ENCODE assay signal across 12 cellular contexts in the genomic region with DNA sequence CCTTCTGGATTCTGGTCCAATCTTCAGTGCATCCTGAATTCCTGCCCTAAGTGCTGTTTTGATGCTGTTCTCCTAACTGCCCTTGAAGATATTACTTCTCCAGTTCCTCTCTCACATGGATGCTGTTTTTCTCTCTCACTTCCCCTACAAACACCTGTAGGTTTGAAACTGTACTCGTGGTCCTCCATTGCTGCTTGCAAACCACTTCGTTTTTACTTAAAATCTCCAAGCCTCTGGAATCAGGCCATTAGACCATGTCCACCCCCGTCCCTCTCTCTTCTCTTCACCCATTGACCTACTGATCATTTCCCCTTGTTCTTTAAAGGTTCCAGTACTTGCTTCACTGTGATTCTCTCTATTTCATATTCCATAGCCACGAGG.
DNase-seq lines count a peak whose midpoint lies in the region; ATAC-seq and TF ChIP-seq lines count a peak whose summit lies in the region.
"Had no signal": no experiment of that assay in that cellular context is flagged by ENCODE, and none has a peak within 500 bp of the region (broad histone marks: within the 10 kb centered on the region; RNA-seq: fewer than 3 reads in every experiment).

No MANE protein-coding gene starts in this region.

- no peaks in the 10 kb centered on the region for H3K36me3 Mint-ChIP-seq in activated T-helper 1 cell treated with anti-CD3 and anti-CD28 coated beads, Interleukin-12 subunit alpha, Interleukin-12 subunit beta, Interleukin-2, Interleukin-4 antibody, amounts not matched to agents 30 ng/mL and 10 ng/mL and 1 ng/mL, durations not matched to agents 14 hours and 24 hours and 36 hours (ENCODE audit: low read depth)

- ATAC-seq in GM18907 (IDR thresholded peaks at IDR 0.05; ENCODE audit: unreplicated experiment) (peak; percentile 60), GM21528 (IDR thresholded peaks at IDR 0.05; ENCODE audit: low FRiP score, unreplicated experiment) (peak; percentile 51), HG03066 (IDR thresholded peaks at IDR 0.05; ENCODE audit: low read depth, unreplicated experiment) (peak; percentile 52)

- no peak for TF ChIP-seq CTCF in stomach (IDR thresholded peaks at IDR 0.05)

- peak overlapping the region in 1 of 5 donors; percentile 5 for H3K27ac ChIP-seq in stomach
- H3K27ac ChIP-seq: cardiac muscle cell had no signal

- H3K4me3 Mint-ChIP-seq in activated T-helper 1 cell treated with anti-CD3 and anti-CD28 coated beads, Interleukin-12 subunit alpha, Interleukin-12 subunit beta, Interleukin-2, Interleukin-4 antibody, amounts not matched to agents 30 ng/mL and 10 ng/mL and 1 ng/mL, durations not matched to agents 14 hours and 24 hours and 36 hours, result no peak overlapping the region

- no peak for DNase-seq in activated T-helper 1 cell treated with anti-CD3 and anti-CD28 coated beads, Interleukin-12 subunit alpha, Interleukin-12 subunit beta, Interleukin-2, Interleukin-4 antibody, amounts not matched to agents 30 ng/mL and 10 ng/mL and 1 ng/mL, durations not matched to agents 14 hours and 24 hours and 36 hours (ENCODE audit: low spot score)
- no peak for DNase-seq in NCI-H146 treated with DMSO at 0.1 percent for 48 hours (lab: John Stamatoyannopoulos, UW; ENCODE audit: unreplicated experiment)
- DNase-seq in NCI-H69 (lab: John Stamatoyannopoulos, UW), result no peak
- no peak for DNase-seq in stomach
- no peak for DNase-seq in GM19238 (ENCODE audit: insufficient read length, low spot score)
- DNase-seq: DMS53, NCI-H2107 had no signal

- no peaks in the 10 kb centered on the region for H3K27me3 ChIP-seq in stomach
- H3K27me3 ChIP-seq: cardiac muscle cell had no signal

- no peak overlapping the region for H3K4me3 ChIP-seq in stomach
- H3K4me3 ChIP-seq: cardiac muscle cell had no signal

- peak overlapping the region; percentile 37 for H3K27ac Mint-ChIP-seq in activated T-helper 1 cell treated with anti-CD3 and anti-CD28 coated beads, Interleukin-12 subunit alpha, Interleukin-12 subunit beta, Interleukin-2, Interleukin-4 antibody, amounts not matched to agents 30 ng/mL and 10 ng/mL and 1 ng/mL, durations not matched to agents 14 hours and 24 hours and 36 hours

- intact Hi-C loops in activated T-helper 1 cell treated with anti-CD3 and anti-CD28 coated beads, Interleukin-12 subunit alpha, Interleukin-12 subunit beta, Interleukin-2, Interleukin-4 antibody, amounts not matched to agents 30 ng/mL and 10 ng/mL and 1 ng/mL, durations not matched to agents 14 hours and 24 hours and 36 hours (cut with micrococcal nuclease), result no loop called here
- intact Hi-C loops in stomach (cut with DNase I; ENCODE audit: low total_unique reads), result no loop called here

- no peak for TF ChIP-seq POLR2A in stomach (IDR thresholded peaks at IDR 0.05)

- no peaks in the 10 kb centered on the region for H3K4me1 ChIP-seq in stomach

- H3K4me1 Mint-ChIP-seq in activated T-helper 1 cell treated with anti-CD3 and anti-CD28 coated beads, Interleukin-12 subunit alpha, Interleukin-12 subunit beta, Interleukin-2, Interleukin-4 antibody, amounts not matched to agents 30 ng/mL and 10 ng/mL and 1 ng/mL, durations not matched to agents 14 hours and 24 hours and 36 hours (ENCODE audit: low read depth), result peaks cover 18% of the 10 kb centered on the region

- peaks cover 4% of the 10 kb centered on the region for H3K9me3 Mint-ChIP-seq in activated T-helper 1 cell treated with anti-CD3 and anti-CD28 coated beads, Interleukin-12 subunit alpha, Interleukin-12 subunit beta, Interleukin-2, Interleukin-4 antibody, amounts not matched to agents 30 ng/mL and 10 ng/mL and 1 ng/mL, durations not matched to agents 14 hours and 24 hours and 36 hours

- H3K27me3 Mint-ChIP-seq in activated T-helper 1 cell treated with anti-CD3 and anti-CD28 coated beads, Interleukin-12 subunit alpha, Interleukin-12 subunit beta, Interleukin-2, Interleukin-4 antibody, amounts not matched to agents 30 ng/mL and 10 ng/mL and 1 ng/mL, durations not matched to agents 14 hours and 24 hours and 36 hours (ENCODE audit: insufficient read depth), result no peaks in the 10 kb centered on the region
- H3K27me3 Mint-ChIP-seq: IgD-negative memory B cell had no signal

- H3K36me3 ChIP-seq in stomach, result no peaks in the 10 kb centered on the region
- H3K36me3 ChIP-seq: cardiac muscle cell had no signal

- 52 to 77% (median 71%) methylated on average over 4 of the region's 4 CpGs for WGBS in stomach, 5 donors

- no peaks in the 10 kb centered on the region for H3K9me3 ChIP-seq in stomach

- TF ChIP-seq EP300 in stomach (IDR thresholded peaks at IDR 0.05), result no peak
